Comparison of ENCODE assay signal across 8 cellular contexts in genomic region chr10:24642921-24643678, GRCh38.
DNase-seq lines count a peak whose midpoint lies in the region; ATAC-seq and TF ChIP-seq lines count a peak whose summit lies in the region.

No MANE protein-coding gene starts in this region.

- H3K9me1 ChIP-seq in IMR-90 (ENCODE audit: insufficient read depth, low read length): peaks cover 11% of the 10 kb centered on the region

- dilution Hi-C loops in IMR-90 (cut with HindIII; ENCODE audit: low sequenced_read_pairs, unreplicated experiment): no loop called here

- H2AK9ac ChIP-seq in IMR-90 (replicated peaks; ENCODE audit: low read depth, low read length, poor library complexity): no peak overlapping the region

- no peak overlapping the region for H4K8ac ChIP-seq in IMR-90 (ENCODE audit: low read depth in 2 of 2, low read length in 2 of 2)

- intact Hi-C loops in IMR-90 (cut with micrococcal nuclease) (loop anchor here (2.0 kb wide), 3 partner anchors 78 to 438 kb away; no protein-coding TSS in a partner anchor), upper lobe of right lung (cut with DNase I) (no loop called here)

- H4K20me1 ChIP-seq in IMR-90 (ENCODE audit: insufficient read depth, low read length): peaks cover 6% of the 10 kb centered on the region; the same call in 1 of the 2 replicates
- no peaks in the 10 kb centered on the region for H4K20me1 ChIP-seq in OCI-LY1 (ENCODE audit: insufficient read depth, low read length)

- no peak overlapping the region for H2AK5ac ChIP-seq in IMR-90 (ENCODE audit: low read depth, low read length)

- no peaks in the 10 kb centered on the region for H3F3A ChIP-seq in OCI-LY1 (ENCODE audit: insufficient read depth, low read length)

- peak; percentile 60 to 79 for ATAC-seq in activated naive CD4-positive, alpha-beta T cell treated with anti-CD3 and anti-CD28 coated beads, Interleukin-2, amount 50 U/mL, for 72 hours
- peak; percentile 81 for ATAC-seq in GM21825 (IDR thresholded peaks at IDR 0.05; ENCODE audit: unreplicated experiment)
- ATAC-seq in IMR-90 (ENCODE audit: low read depth): peak; percentile 91
- peak; percentile 96 for ATAC-seq in upper lobe of right lung

- H3K27me3 ChIP-seq in IMR-90 (ENCODE audit: control insufficient read depth, insufficient read depth, low read length) (no peaks in the 10 kb centered on the region), OCI-LY1 (ENCODE audit: insufficient read depth, low read length) (no peaks in the 10 kb centered on the region), liver (ENCODE audit: control insufficient read depth in 4 of 4, insufficient read depth in 4 of 4, low read length in 3 of 4) (no peaks in the 10 kb centered on the region), upper lobe of right lung (no peaks in the 10 kb centered on the region)

- CTCF ChIA-PET in IMR-90 (lab: Yijun Ruan, JAX): interaction anchor here (0.6 to 1.9 kb wide), 6 partner anchors 9 to 438 kb away, joined by 3 to 7 read pairs (median 4); no protein-coding TSS in a partner anchor

- DNase-seq in activated naive CD4-positive, alpha-beta T cell treated with anti-CD3 and anti-CD28 coated beads, Interleukin-2, amount 50 U/mL, for 72 hours (ENCODE audit: low spot score in 2 of 2): peak in 1 of 2 donors; percentile 10
- no peak for DNase-seq in activated naive CD4-positive, alpha-beta T cell treated with anti-CD3 and anti-CD28 coated beads, Interleukin-2, amount 50 U/mL, for 16 hours
- DNase-seq in IMR-90: peak; percentile 88
- peak; percentile 90 for DNase-seq in choroid plexus epithelial cell (ENCODE audit: low read depth)
- no peak for DNase-seq in upper lobe of right lung

- H3K4ac ChIP-seq in IMR-90 (ENCODE audit: low read depth, low read length): no peak overlapping the region

- peak; percentile 83 for TF ChIP-seq CTCF in IMR-90 (conservative IDR thresholded peaks at IDR 0.05; ENCODE audit: low read depth, low read length)
- TF ChIP-seq CTCF in OCI-LY1 (IDR thresholded peaks at IDR 0.05; ENCODE audit: low read length): peak; percentile 81
- TF ChIP-seq CTCF in choroid plexus epithelial cell (conservative IDR thresholded peaks at IDR 0.05; ENCODE audit: low read depth, low read length): peak; percentile 73
- TF ChIP-seq CTCF in liver (IDR thresholded peaks at IDR 0.05; ENCODE audit: low read depth, low read length, missing input control): peak; percentile 86
- TF ChIP-seq CTCF in upper lobe of right lung (IDR thresholded peaks at IDR 0.05): peak; percentile 80

- no peaks in the 10 kb centered on the region for H3K9me3 Mint-ChIP-seq in activated naive CD4-positive, alpha-beta T cell treated with anti-CD3 and anti-CD28 coated beads, Interleukin-2, amount 50 U/mL, for 72 hours

- 82% methylated on average over 3 of the region's 6 CpGs; no CpG with 5 or more reads in 1 of the 2 experiments for WGBS in IMR-90 (ENCODE audit: extremely low coverage in 2 of 2, insufficient read length in 1 of 2), 2 experiments
- WGBS in liver: 26% methylated on average over 6 of the region's 6 CpGs

- TF ChIP-seq RAD21 in IMR-90 (IDR thresholded peaks at IDR 0.05; ENCODE audit: low read length) (peak; percentile 88), liver (IDR thresholded peaks at IDR 0.05) (peak; percentile 95 to 96)

- H3K36me3 Mint-ChIP-seq in activated naive CD4-positive, alpha-beta T cell treated with anti-CD3 and anti-CD28 coated beads, Interleukin-2, amount 50 U/mL, for 72 hours: no peaks in the 10 kb centered on the region

- BruUV-seq in IMR-90 (replicated peaks; lab: Mats Ljungman, UMichigan): no TSS peak

- H3K4me2 ChIP-seq in IMR-90 (ENCODE audit: low read depth, low read length) (no peak overlapping the region), OCI-LY1 (ENCODE audit: low read length) (no peak overlapping the region)

- no peak overlapping the region for H2BK15ac ChIP-seq in IMR-90 (ENCODE audit: low read depth, low read length)

- no peak overlapping the region for H2BK120ac ChIP-seq in IMR-90 (ENCODE audit: low read depth, low read length)

- H3K79me1 ChIP-seq in IMR-90 (ENCODE audit: low read depth in 1 of 2, low read length in 2 of 2): peaks cover 4 to 45% of the 10 kb centered on the region in 2 experiments

- POLR2A ChIA-PET in IMR-90 (lab: Charles Lee; ENCODE audit: unreplicated experiment): no interaction called here

- no peak overlapping the region for H4K91ac ChIP-seq in IMR-90 (ENCODE audit: insufficient read depth, low read depth, low read length)

- no peak overlapping the region for H3K14ac ChIP-seq in IMR-90 (replicated peaks; ENCODE audit: low read depth, low read length)

- in situ Hi-C loops in IMR-90 (cut with MboI; ENCODE audit: low sequenced_read_pairs): no loop called here

- no peak overlapping the region for H3K18ac ChIP-seq in IMR-90 (ENCODE audit: low read depth, low read length)

- H2AFZ ChIP-seq in IMR-90 (replicated peaks; ENCODE audit: low read length, poor library complexity): no peak overlapping the region
- H2AFZ ChIP-seq in OCI-LY1 (ENCODE audit: low read length): no peak overlapping the region

- no peaks in the 10 kb centered on the region for H3K9me2 ChIP-seq in OCI-LY1 (ENCODE audit: low read depth, low read length)

- no peak for TF ChIP-seq POLR2A in IMR-90 (IDR thresholded peaks at IDR 0.05; ENCODE audit: low read depth, low read length)

- H3K23ac ChIP-seq in IMR-90 (ENCODE audit: low read depth, low read length): no peak overlapping the region

- H3K36me3 ChIP-seq in IMR-90 (ENCODE audit: control insufficient read depth, insufficient read depth, low read length) (no peaks in the 10 kb centered on the region), OCI-LY1 (ENCODE audit: insufficient read depth, low read length) (no peaks in the 10 kb centered on the region), liver (ENCODE audit: control insufficient read depth in 4 of 4, insufficient read depth in 3 of 4, low read depth in 1 of 4, low read length in 3 of 4) (no peaks in the 10 kb centered on the region), upper lobe of right lung (no peaks in the 10 kb centered on the region)

- H3K9me3 ChIP-seq in IMR-90 (ENCODE audit: control insufficient read depth, insufficient read depth, low read length) (no peaks in the 10 kb centered on the region), OCI-LY1 (ENCODE audit: low read length) (no peaks in the 10 kb centered on the region), liver (ENCODE audit: control insufficient read depth in 4 of 4, low read length in 3 of 4) (no peaks in the 10 kb centered on the region), upper lobe of right lung (no peaks in the 10 kb centered on the region)

- no peak overlapping the region for H3K9ac ChIP-seq in IMR-90 (ENCODE audit: low read depth, low read length)
- H3K9ac ChIP-seq in OCI-LY1 (ENCODE audit: low read length): no peak overlapping the region
- H3K9ac ChIP-seq in liver (ENCODE audit: low read depth in 1 of 2, low read length in 2 of 2): no peak overlapping the region

- H3K4me3 ChIP-seq in IMR-90 (ENCODE audit: insufficient read depth, low read depth, low read length) (no peak overlapping the region), OCI-LY1 (ENCODE audit: low read depth, low read length, poor library complexity, severe bottlenecking) (no peak overlapping the region), choroid plexus epithelial cell (ENCODE audit: low read depth, low read length) (no peak overlapping the region), liver (ENCODE audit: low read depth in 1 of 3, low read length in 3 of 3) (no peak overlapping the region), upper lobe of right lung (no peak overlapping the region)

- H3K4me1 ChIP-seq in IMR-90 (ENCODE audit: control insufficient read depth, insufficient read depth, low read length): peaks cover 8% of the 10 kb centered on the region
- no peaks in the 10 kb centered on the region for H3K4me1 ChIP-seq in OCI-LY1 (ENCODE audit: insufficient read depth, low read length, severe bottlenecking)
- H3K4me1 ChIP-seq in liver (ENCODE audit: control insufficient read depth in 4 of 4, insufficient read depth in 4 of 4, low read length in 3 of 4): peaks cover 0 to 16% (median 11%) of the 10 kb centered on the region in 4 donors
- peaks cover 16% of the 10 kb centered on the region for H3K4me1 ChIP-seq in upper lobe of right lung

- H2BK20ac ChIP-seq in IMR-90 (ENCODE audit: low read depth, low read length): no peak overlapping the region

- no peaks in the 10 kb centered on the region for H3K79me2 ChIP-seq in OCI-LY1 (ENCODE audit: insufficient read depth, low read length)

- no peak overlapping the region for H3K27ac Mint-ChIP-seq in activated naive CD4-positive, alpha-beta T cell treated with anti-CD3 and anti-CD28 coated beads, Interleukin-2, amount 50 U/mL, for 72 hours

- H2BK5ac ChIP-seq in IMR-90 (ENCODE audit: low read depth, low read length, poor library complexity, severe bottlenecking): no peak overlapping the region

- H3K27ac ChIP-seq in IMR-90 (ENCODE audit: insufficient read depth, low read length) (no peak overlapping the region), OCI-LY1 (ENCODE audit: low read depth, low read length, poor library complexity, severe bottlenecking) (no peak overlapping the region), liver (ENCODE audit: low read depth in 1 of 2, low read length in 2 of 2) (no peak overlapping the region), upper lobe of right lung (no peak overlapping the region)

- no peak overlapping the region for H3K56ac ChIP-seq in IMR-90 (ENCODE audit: extremely low read depth, insufficient read depth, low read length)

- H4K5ac ChIP-seq in IMR-90 (ENCODE audit: low read depth, low read length): no peak overlapping the region

TF ChIP-seq in IMR-90, 13 proteins besides CTCF, POLR2A, EP300 and RAD21 (continues in another document):
- TF ChIP-seq USF2 (IDR thresholded peaks at IDR 0.05; ENCODE audit: low read depth, low read length) (no peak), NFE2L2 (IDR thresholded peaks at IDR 0.05; ENCODE audit: low read depth, low read length) (no peak), BHLHE40 (IDR thresholded peaks at IDR 0.05; ENCODE audit: low read depth, low read length) (no peak)

TF ChIP-seq in liver, 16 proteins besides CTCF, POLR2A, EP300 and RAD21 (continues in another document):
- TF ChIP-seq NR2F2 (IDR thresholded peaks at IDR 0.05) (no peak), TAF1 (conservative IDR thresholded peaks at IDR 0.05) (peak; percentile 15), YY1 (IDR thresholded peaks at IDR 0.05) (peak; percentile 49), RXRA (IDR thresholded peaks at IDR 0.05) (peak; percentile 36 to 45), HNF4G (IDR thresholded peaks at IDR 0.05) (no peak), JUND (IDR thresholded peaks at IDR 0.05) (peak in 1 of 2 donors; percentile 54), GABPA (IDR thresholded peaks at IDR 0.05 in 1 of 2, conservative IDR thresholded peaks at IDR 0.05 in 1 of 2) (no peak), FOXA2 (IDR thresholded peaks at IDR 0.05) (peak; percentile 63), MAX (IDR thresholded peaks at IDR 0.05) (no peak), HNF4A (conservative IDR thresholded peaks at IDR 0.05) (peak; percentile 32 to 38), SP1 (IDR thresholded peaks at IDR 0.05) (peak; percentile 8), FOXA1 (IDR thresholded peaks at IDR 0.05) (no peak)

Comparison
In these comparisons a context has a peak if more than half of its experiments do, and no peak if none do; other contexts are left out.
1. DNase-seq: peak in IMR-90 (single experiment) and choroid plexus epithelial cell (single experiment); none in activated naive CD4-positive, alpha-beta T cell treated with anti-CD3 and anti-CD28 coated beads, Interleukin-2, amount 50 U/mL, for 16 hours (single experiment) and upper lobe of right lung (single experiment).
2. Peak in every context shown above with its lines, with median percentiles within 50 percentile points of each other: ATAC-seq and CTCF ChIP-seq.